19 cellular contexts compared by ENCODE assay signal in genomic region chr11:8829556-8829955, GRCh38.
A peak's percentile ranks its signal among the peaks of the same experiment; 100 is the strongest.
DNase-seq lines count a peak whose midpoint lies in the region; ATAC-seq, FAIRE-seq and TF ChIP-seq lines count a peak whose summit lies in the region.
"Had no signal": no experiment of that assay in that cellular context is flagged by ENCODE, and none has a peak within 500 bp of the region (broad histone marks: within the 10 kb centered on the region; RNA-seq: fewer than 3 reads in every experiment).

No MANE protein-coding gene starts in this region.

- peaks cover 91% of the 10 kb centered on the region for H3K4me1 ChIP-seq in BLaER1
- peaks cover 7 to 64% of the 10 kb centered on the region in 2 experiments; a peak in 3 of 5 replicates for H3K4me1 ChIP-seq in K562 (replicated peaks in 1 of 2; ENCODE audit: control insufficient read depth in 2 of 2, insufficient read depth in 2 of 2, low read length in 2 of 2)
- H3K4me1 ChIP-seq in sigmoid colon = peaks cover 0 to 32% (median 17%) of the 10 kb centered on the region in 4 donors
- peaks cover 26% of the 10 kb centered on the region for H3K4me1 ChIP-seq in PC-9 (replicated peaks; ENCODE audit: insufficient read depth)

- WGBS in K562 (ENCODE audit: insufficient coverage, low coverage, missing lambda C conversion rate) = 14% methylated on average over 8 of the region's 8 CpGs
- 85 to 87% methylated on average over 8 of the region's 8 CpGs for WGBS in sigmoid colon, 2 donors

- no peaks in the 10 kb centered on the region for H3K9me2 ChIP-seq in PC-9 (ENCODE audit: insufficient read depth)

- H3K9me1 ChIP-seq in K562 (ENCODE audit: control insufficient read depth, insufficient read depth, low read length) = no peaks in the 10 kb centered on the region

- H3K4me3 ChIP-seq in BLaER1 (no peak overlapping the region), K562 (no peak overlapping the region), sigmoid colon (no peak overlapping the region), PC-9 (no peak overlapping the region)
- H3K4me3 ChIP-seq: SJCRH30 had no signal

- TF ChIP-seq RAD21 in K562 (CRISPR knock-in tag; conservative IDR thresholded peaks at IDR 0.05 in 1 of 2, IDR thresholded peaks at IDR 0.05 in 1 of 2) = no peak

- no TSS peak for BruUV-seq in K562 (replicated peaks; lab: Mats Ljungman, UMichigan)
- no TSS peak for BruUV-seq in PC-9 (replicated peaks; lab: Mats Ljungman, UMichigan)

- in situ Hi-C loops in KBM-7 (cut with MboI; ENCODE audit: low pct_unique_long_range_greater_than_20kb, low sequenced_read_pairs) = no loop called here
- in situ Hi-C loops in K562 (cut with MboI) = no loop called here

- H4K20me1 ChIP-seq in BLaER1 (no peaks in the 10 kb centered on the region), K562 (replicated peaks; ENCODE audit: control insufficient read depth, insufficient read depth, low read length) (no peaks in the 10 kb centered on the region), PC-9 (ENCODE audit: insufficient read depth) (no peaks in the 10 kb centered on the region)

- H3F3A ChIP-seq in PC-9 (ENCODE audit: insufficient read depth, low read depth) = no peaks in the 10 kb centered on the region; the same call in 1 of the 2 replicates

- no peaks in the 10 kb centered on the region for H3K36me3 ChIP-seq in BLaER1
- H3K36me3 ChIP-seq in K562 (ENCODE audit: control insufficient read depth, insufficient read depth, low read length) = no peaks in the 10 kb centered on the region
- peaks cover 0 to 10% (median 0%) of the 10 kb centered on the region in 4 donors for H3K36me3 ChIP-seq in sigmoid colon
- no peaks in the 10 kb centered on the region for H3K36me3 ChIP-seq in PC-9 (ENCODE audit: low read depth)
- H3K36me3 ChIP-seq: SJCRH30 had no signal

- H3K4me2 ChIP-seq in BLaER1 = peak overlapping the region; percentile 64; the same call in 1 of the 2 replicates
- H3K4me2 ChIP-seq in K562 (ENCODE audit: insufficient read depth, low read length) = no peak overlapping the region
- no peak overlapping the region for H3K4me2 ChIP-seq in PC-9

- H3K79me2 ChIP-seq in K562 (ENCODE audit: control insufficient read depth, insufficient read depth, low read length) (no peaks in the 10 kb centered on the region), PC-9 (ENCODE audit: low read depth) (no peaks in the 10 kb centered on the region)

- CTCF ChIA-PET in K562 (lab: Yijun Ruan, JAX; ENCODE audit: low intra/inter-chr PET ratio) = no interaction called here
- CTCF ChIA-PET in HEK293T (lab: Yijun Ruan, JAX) = no interaction called here
- CTCF ChIA-PET in PC-9 (lab: Charles Lee) = no interaction called here

- H3K27me3 ChIP-seq in BLaER1 = no peaks in the 10 kb centered on the region
- H3K27me3 ChIP-seq in K562 (ENCODE audit: control insufficient read depth in 2 of 2, insufficient read depth in 2 of 2, low read length in 2 of 2) = peaks cover 15 to 19% of the 10 kb centered on the region in 2 experiments; a peak in 4 of 5 replicates
- no peaks in the 10 kb centered on the region for H3K27me3 ChIP-seq in sigmoid colon
- H3K27me3 ChIP-seq in PC-9 (ENCODE audit: insufficient read depth, low read depth) = no peaks in the 10 kb centered on the region
- H3K27me3 ChIP-seq: SJCRH30 had no signal

- POLR2A ChIA-PET in K562 (lab: Yijun Ruan, JAX) (interaction anchor here (0.8 to 2.3 kb wide), 3 partner anchors 10 to 30 kb away, joined by 4 to 5 read pairs (median 4); no protein-coding TSS in a partner anchor), HEK293T (lab: Yijun Ruan, JAX) (no interaction called here), PC-9 (lab: Charles Lee; ENCODE audit: unreplicated experiment) (no interaction called here)

- peak; percentile 52 for DNase-seq in KBM-7
- no peak for DNase-seq in K562 (ENCODE audit: extremely low read depth in 1 of 4, low spot score in 3 of 4)
- peak; percentile 21 for DNase-seq in sigmoid colon
- no peak for DNase-seq in HEK293T (ENCODE audit: extremely low spot score)
- DNase-seq in PC-9 = no peak
- DNase-seq: CD4-positive, CD25-positive, alpha-beta regulatory T cell; COR-L47; DMS 273 treated with DMSO at 0.1 percent for 48 hours; H7; NCI-H1417; NCI-H187; NCI-H2107; NCI-H510A; NCI-H774; SJCRH30 had no signal

- no peak for TF ChIP-seq EP300 in K562 (IDR thresholded peaks at IDR 0.05; ENCODE audit: low read length)
- no peak for TF ChIP-seq EP300 in sigmoid colon (IDR thresholded peaks at IDR 0.05)

- H3K27ac ChIP-seq in BLaER1 (no peak overlapping the region), K562 (ENCODE audit: extremely low read depth, low read depth, low read length) (no peak overlapping the region), sigmoid colon (peak overlapping the region in 1 of 4 donors; percentile 87), PC-9 (no peak overlapping the region)
- H3K27ac ChIP-seq: SJCRH30 had no signal

- no peaks in the 10 kb centered on the region for H3K9me3 ChIP-seq in BLaER1
- H3K9me3 ChIP-seq in K562 (replicated peaks; ENCODE audit: control insufficient read depth, insufficient read depth, low read depth, low read length) = no peaks in the 10 kb centered on the region
- no peaks in the 10 kb centered on the region for H3K9me3 ChIP-seq in sigmoid colon
- H3K9me3 ChIP-seq in PC-9 (ENCODE audit: insufficient read depth, low read depth) = no peaks in the 10 kb centered on the region
- H3K9me3 ChIP-seq: SJCRH30 had no signal

- TF ChIP-seq CTCF in K562 (IDR thresholded peaks at IDR 0.05 in 2 of 3, conservative IDR thresholded peaks at IDR 0.05 in 1 of 3; ENCODE audit: insufficient read depth in 2 of 3, low read depth in 1 of 3, low read length in 3 of 3) (no peak), sigmoid colon (IDR thresholded peaks at IDR 0.05) (no peak), PC-9 (conservative IDR thresholded peaks at IDR 0.05) (no peak)

- ATAC-seq in K562 = no peak; the same call in 1 of the 3 replicates
- ATAC-seq in HG03095 (IDR thresholded peaks at IDR 0.05; ENCODE audit: unreplicated experiment) = no peak
- ATAC-seq: Panc1 had no signal

- TF ChIP-seq POLR2A in K562 (conservative IDR thresholded peaks at IDR 0.05) = no peak
- no peak for TF ChIP-seq POLR2A in sigmoid colon (IDR thresholded peaks at IDR 0.05)

- H2AFZ ChIP-seq in K562 (ENCODE audit: low read depth, low read length) (peak overlapping the region; percentile 47; the same call in 1 of the 2 replicates), PC-9 (no peak overlapping the region)

- H3K9ac ChIP-seq in BLaER1 = no peak overlapping the region
- H3K9ac ChIP-seq in K562 (ENCODE audit: insufficient read depth in 1 of 2, low read depth in 2 of 2, low read length in 2 of 2) = no peak overlapping the region; a peak in 1 of 4 replicates

- FAIRE-seq in K562 (lab: Jason Lieb, UNC) = no peak
- FAIRE-seq: G401.6 had no signal

- intact Hi-C loops in K562 (cut with micrococcal nuclease) (no loop called here), sigmoid colon (cut with DNase I) (no loop called here), PC-9 (cut with micrococcal nuclease; ENCODE audit: unreplicated experiment) (no loop called here)

TF ChIP-seq in K562, 482 proteins besides CTCF, POLR2A, EP300 and RAD21 (continues in another document):
- TF ChIP-seq DMBX1 (CRISPR knock-in tag; IDR thresholded peaks at IDR 0.05; ENCODE audit: borderline replicate concordance) (no peak), E2F5 (CRISPR knock-in tag; IDR thresholded peaks at IDR 0.05) (no peak), ZNF217 (CRISPR knock-in tag; IDR thresholded peaks at IDR 0.05) (no peak), HNRNPUL1 (IDR thresholded peaks at IDR 0.05; ENCODE audit: low read length) (no peak), MCM7 (IDR thresholded peaks at IDR 0.05) (no peak), TAF9B (IDR thresholded peaks at IDR 0.05; ENCODE audit: partially characterized antibody) (no peak), HMGN3 (IDR thresholded peaks at IDR 0.05; ENCODE audit: borderline replicate concordance, extremely low read depth, insufficient read length, low read depth, low read length) (no peak), BHLHE40 (IDR thresholded peaks at IDR 0.05; ENCODE audit: low read length) (no peak), ID3 (CRISPR knock-in tag; IDR thresholded peaks at IDR 0.05) (no peak), ID3 (tag; IDR thresholded peaks at IDR 0.05) (no peak)

TF ChIP-seq in HEK293T, 16 proteins besides CTCF, POLR2A, EP300 and RAD21:
- no peak for TF ChIP-seq PKNOX1 (IDR thresholded peaks at IDR 0.05)
- TF ChIP-seq L3MBTL2 (conservative IDR thresholded peaks at IDR 0.05) = no peak
- no peak for TF ChIP-seq CTBP1 (IDR thresholded peaks at IDR 0.05; ENCODE audit: borderline replicate concordance)
- TF ChIP-seq TARDBP (IDR thresholded peaks at IDR 0.05) = no peak
- no peak for TF ChIP-seq FOXM1 (IDR thresholded peaks at IDR 0.05; ENCODE audit: borderline replicate concordance)
- no peak for TF ChIP-seq FOXK2 (IDR thresholded peaks at IDR 0.05)
- no peak for TF ChIP-seq NFRKB (IDR thresholded peaks at IDR 0.05)
- TF ChIP-seq ELF4 (IDR thresholded peaks at IDR 0.05) = no peak
- TF ChIP-seq SP1 (IDR thresholded peaks at IDR 0.05) = no peak
- TF ChIP-seq BHLHE40 (IDR thresholded peaks at IDR 0.05; ENCODE audit: borderline replicate concordance) = no peak

Comparison
In these comparisons a context has a peak if more than half of its experiments do, and no peak if none do; other contexts are left out.
1. DNase-seq: peak in KBM-7 (single experiment) and sigmoid colon (single experiment); none in K562 (0 of 4), HEK293T (single experiment) and PC-9 (0 of 2).